ENCODE assay signal across 1 cellular context in the genomic region with DNA sequence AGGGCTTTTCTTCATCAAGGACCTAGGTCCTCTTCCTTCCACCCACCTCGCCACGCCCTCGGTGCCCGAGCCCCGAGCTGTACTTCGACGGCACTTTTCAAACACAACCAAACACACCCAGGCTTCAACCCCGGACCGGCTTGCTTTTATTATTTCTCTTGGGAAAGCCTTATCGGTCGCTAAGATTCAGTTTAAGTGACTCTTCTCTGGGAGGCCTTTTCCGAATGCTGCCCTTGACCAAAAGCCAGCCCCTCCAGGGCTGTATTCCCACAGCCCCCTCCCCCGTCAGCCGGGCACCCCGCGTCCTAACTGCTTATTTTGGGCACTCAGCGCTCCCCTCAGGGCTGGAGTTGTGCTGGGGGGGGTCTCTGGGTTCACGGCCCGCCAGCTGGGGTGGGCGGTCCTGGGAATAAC.
TF ChIP-seq lines count a peak whose summit lies in the region.

No MANE protein-coding gene starts in this region.

TF ChIP-seq in A549, 52 proteins besides CTCF, POLR2A, EP300 and RAD21 (continued from another document):
- no peak for TF ChIP-seq HMGXB4 (CRISPR knock-in tag; IDR thresholded peaks at IDR 0.05; ENCODE audit: borderline replicate concordance)
- TF ChIP-seq SREBF2 (IDR thresholded peaks at IDR 0.05): no peak
- TF ChIP-seq ZNF302 (CRISPR knock-in tag; IDR thresholded peaks at IDR 0.05): no peak
- TF ChIP-seq HOXB5 (CRISPR knock-in tag; IDR thresholded peaks at IDR 0.05): no peak
